1 cellular context compared by ENCODE assay signal in the genomic region with DNA sequence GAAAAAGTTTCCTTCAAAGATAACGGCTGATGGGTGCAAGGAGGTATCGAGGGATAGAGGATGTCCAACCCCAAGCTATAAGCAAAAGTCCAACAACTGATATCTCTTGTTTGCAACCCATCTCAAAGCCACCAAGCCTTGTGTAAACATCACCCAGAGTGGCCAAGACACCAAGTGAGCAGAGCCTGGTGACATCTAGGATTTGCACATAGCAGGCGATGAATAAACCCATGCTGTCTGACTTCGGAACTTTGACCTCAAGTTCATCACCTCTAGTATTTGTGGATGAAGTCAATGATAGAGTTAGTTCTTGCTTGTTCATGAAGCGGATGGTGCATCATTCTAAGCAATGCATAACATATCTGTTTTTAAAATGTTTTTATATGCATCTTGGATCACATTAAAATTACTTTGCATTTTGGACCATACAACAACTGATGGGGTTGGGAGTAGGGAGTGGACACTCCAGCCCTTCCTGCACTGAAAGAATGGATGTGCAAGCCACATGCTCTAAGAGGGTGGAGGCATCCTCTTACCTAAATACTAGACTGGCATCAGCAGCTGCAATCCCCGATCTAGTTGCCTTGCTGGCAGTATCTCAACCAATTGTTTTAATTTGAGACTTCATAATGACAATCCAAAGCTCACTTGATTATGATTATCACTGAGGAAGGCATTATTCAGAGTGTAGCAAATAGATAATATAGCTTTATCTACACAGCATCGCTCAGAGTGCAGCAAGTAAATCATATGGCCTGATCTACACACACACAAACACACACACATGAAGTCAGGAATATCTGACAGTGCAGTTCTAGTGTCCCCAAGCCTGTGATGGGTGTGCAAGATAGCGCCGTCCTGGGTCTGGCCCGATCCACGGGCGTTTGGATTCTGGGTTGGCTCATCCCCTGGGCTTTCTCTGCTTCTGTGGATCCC.
TF ChIP-seq lines count a peak whose summit lies in the region.

No MANE protein-coding gene starts in this region.

TF ChIP-seq in IMR-90, 13 proteins besides CTCF, POLR2A, EP300 and RAD21:
- TF ChIP-seq SMC3 (IDR thresholded peaks at IDR 0.05; ENCODE audit: low read depth, low read length) (no peak), RCOR1 (IDR thresholded peaks at IDR 0.05; ENCODE audit: insufficient replicate concordance, low read length) (no peak), MAZ (IDR thresholded peaks at IDR 0.05; ENCODE audit: borderline replicate concordance, low read depth, low read length) (no peak), FOS (IDR thresholded peaks at IDR 0.05; ENCODE audit: low read depth, low read length) (no peak), MXI1 (IDR thresholded peaks at IDR 0.05; ENCODE audit: borderline replicate concordance, low read depth, low read length) (no peak), RFX5 (IDR thresholded peaks at IDR 0.05; ENCODE audit: low read depth, low read length) (no peak), BHLHE40 (IDR thresholded peaks at IDR 0.05; ENCODE audit: low read depth, low read length) (no peak), CEBPB (IDR thresholded peaks at IDR 0.05; ENCODE audit: low read depth, low read length) (no peak), MAFK (IDR thresholded peaks at IDR 0.05; ENCODE audit: low read depth, low read length) (no peak), NFE2L2 (IDR thresholded peaks at IDR 0.05; ENCODE audit: low read depth, low read length) (no peak), CHD1 (IDR thresholded peaks at IDR 0.05; ENCODE audit: low read depth, low read length) (no peak)
- TF ChIP-seq, protein P1, sequence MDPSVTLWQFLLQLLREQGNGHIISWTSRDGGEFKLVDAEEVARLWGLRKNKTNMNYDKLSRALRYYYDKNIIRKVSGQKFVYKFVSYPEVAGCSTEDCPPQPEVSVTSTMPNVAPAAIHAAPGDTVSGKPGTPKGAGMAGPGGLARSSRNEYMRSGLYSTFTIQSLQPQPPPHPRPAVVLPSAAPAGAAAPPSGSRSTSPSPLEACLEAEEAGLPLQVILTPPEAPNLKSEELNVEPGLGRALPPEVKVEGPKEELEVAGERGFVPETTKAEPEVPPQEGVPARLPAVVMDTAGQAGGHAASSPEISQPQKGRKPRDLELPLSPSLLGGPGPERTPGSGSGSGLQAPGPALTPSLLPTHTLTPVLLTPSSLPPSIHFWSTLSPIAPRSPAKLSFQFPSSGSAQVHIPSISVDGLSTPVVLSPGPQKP (IDR thresholded peaks at IDR 0.05; ENCODE audit: borderline replicate concordance, low read depth, low read length), result no peak
- TF ChIP-seq, protein P2, sequence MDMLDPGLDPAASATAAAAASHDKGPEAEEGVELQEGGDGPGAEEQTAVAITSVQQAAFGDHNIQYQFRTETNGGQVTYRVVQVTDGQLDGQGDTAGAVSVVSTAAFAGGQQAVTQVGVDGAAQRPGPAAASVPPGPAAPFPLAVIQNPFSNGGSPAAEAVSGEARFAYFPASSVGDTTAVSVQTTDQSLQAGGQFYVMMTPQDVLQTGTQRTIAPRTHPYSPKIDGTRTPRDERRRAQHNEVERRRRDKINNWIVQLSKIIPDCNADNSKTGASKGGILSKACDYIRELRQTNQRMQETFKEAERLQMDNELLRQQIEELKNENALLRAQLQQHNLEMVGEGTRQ (IDR thresholded peaks at IDR 0.05; ENCODE audit: low read depth, low read length), result no peak
